Comparison of ENCODE assay signal across 15 cellular contexts in the genomic region with DNA sequence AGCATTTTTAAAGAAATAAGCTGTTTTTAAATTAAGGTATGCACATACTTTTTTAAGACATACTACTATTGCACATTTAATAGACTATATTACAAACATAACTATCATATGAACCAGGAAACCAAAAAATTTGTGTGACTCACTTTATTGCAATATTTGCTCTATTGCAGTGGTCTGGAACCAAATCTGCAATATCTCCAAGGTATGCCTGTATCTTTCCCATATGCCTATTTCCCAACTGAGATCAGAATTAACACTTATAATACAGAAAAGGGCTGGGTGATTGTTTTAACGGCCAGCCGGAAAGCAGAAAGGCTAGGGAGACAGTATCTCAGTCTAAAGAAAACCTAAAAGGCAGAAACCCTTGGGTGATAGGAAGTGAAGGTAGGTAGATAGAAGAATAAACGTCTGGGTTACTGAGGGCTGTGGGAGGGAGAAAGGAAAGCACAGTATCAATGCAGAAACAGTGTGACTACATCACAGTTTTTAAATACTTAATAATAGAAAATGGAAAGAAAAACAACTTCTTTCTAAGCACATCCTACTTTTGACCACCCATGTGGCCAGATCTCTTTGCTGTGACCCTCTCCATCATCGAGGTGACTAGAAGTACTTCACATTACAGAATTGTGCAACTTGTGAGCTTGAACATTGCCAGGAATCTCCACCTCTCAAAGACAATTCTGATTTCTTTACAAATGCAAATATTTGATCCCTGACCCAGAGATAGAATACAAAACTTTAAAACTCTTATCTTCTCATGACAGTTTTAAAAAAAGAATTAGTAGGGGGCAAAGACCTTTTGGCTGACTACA.
DNase-seq lines count a peak whose midpoint lies in the region; ATAC-seq and TF ChIP-seq lines count a peak whose summit lies in the region.
"Had no signal": no experiment of that assay in that cellular context is flagged by ENCODE, and none has a peak within 500 bp of the region (broad histone marks: within the 10 kb centered on the region; RNA-seq: fewer than 3 reads in every experiment).

No MANE protein-coding gene starts in this region.

- no peaks in the 10 kb centered on the region for H3K27me3 ChIP-seq in testis
- H3K27me3 ChIP-seq in CD8-positive, alpha-beta memory T cell (ENCODE audit: insufficient read depth, low read length, poor library complexity, severe bottlenecking) = no peaks in the 10 kb centered on the region

- no peak overlapping the region for H3K4me3 Mint-ChIP-seq in activated T-cell treated with anti-CD3 and anti-CD28 coated beads, Interleukin-2, amount 50 U/mL, for 24 hours
- H3K4me3 Mint-ChIP-seq in CD8-positive, alpha-beta memory T cell = no peak overlapping the region
- H3K4me3 Mint-ChIP-seq: naive thymus-derived CD4-positive, alpha-beta T cell had no signal

- POLR2A ChIA-PET in CD8-positive, alpha-beta memory T cell (lab: Charles Lee) = no interaction called here

- H3K27ac Mint-ChIP-seq in activated T-cell treated with anti-CD3 and anti-CD28 coated beads, Interleukin-2, amount 50 U/mL, for 24 hours = no peak overlapping the region
- H3K27ac Mint-ChIP-seq in CD8-positive, alpha-beta memory T cell = no peak overlapping the region
- H3K27ac Mint-ChIP-seq: activated T-helper 2 cell treated with anti-CD3 and anti-CD28 coated beads, Interferon-gamma antibody, Interleukin-2, Interleukin-4, amounts not matched to agents 10 μg/mL and 5 μg/mL and 100 μg/mL, durations not matched to agents 14 hours and 24 hours and 36 hours; naive thymus-derived CD4-positive, alpha-beta T cell had no signal

- no peaks in the 10 kb centered on the region for H3K36me3 Mint-ChIP-seq in activated T-cell treated with anti-CD3 and anti-CD28 coated beads, Interleukin-2, amount 50 U/mL, for 24 hours (ENCODE audit: low read depth)
- H3K36me3 Mint-ChIP-seq in CD8-positive, alpha-beta memory T cell = no peaks in the 10 kb centered on the region
- H3K36me3 Mint-ChIP-seq: naive thymus-derived CD4-positive, alpha-beta T cell had no signal

- TF ChIP-seq POLR2A in testis (IDR thresholded peaks at IDR 0.05) = no peak

- TF ChIP-seq CTCF in choroid plexus epithelial cell (conservative IDR thresholded peaks at IDR 0.05; ENCODE audit: low read depth, low read length) (no peak), testis (IDR thresholded peaks at IDR 0.05) (no peak)

- ATAC-seq in GM19397 (IDR thresholded peaks at IDR 0.05; ENCODE audit: unreplicated experiment) = no peak
- ATAC-seq: naive thymus-derived CD4-positive, alpha-beta T cell had no signal

- H3K27ac ChIP-seq in testis = peak overlapping the region in 1 of 2 donors; percentile 77
- no peak overlapping the region for H3K27ac ChIP-seq in CD8-positive, alpha-beta memory T cell (ENCODE audit: low read depth, low read length)

- DNase-seq in HS-27A (ENCODE audit: low read depth) = peak; percentile 64
- DNase-seq in choroid plexus epithelial cell (ENCODE audit: low read depth) = peak; percentile 95
- peak; percentile 90 for DNase-seq in iris pigment epithelial cell (ENCODE audit: low read depth)
- DNase-seq in testis = peak; percentile 70
- DNase-seq in activated T-cell treated with anti-CD3 and anti-CD28 coated beads, Interleukin-2, amount 50 U/mL, for 24 hours = no peak
- DNase-seq in T1000 (lab: John Stamatoyannopoulos, UW) = no peak
- DNase-seq in CD8-positive, alpha-beta memory T cell = no peak
- DNase-seq: activated CD4-positive, alpha-beta T cell treated with anti-CD3 and anti-CD28 coated beads for 48 hours; KBM-7; naive thymus-derived CD4-positive, alpha-beta T cell; NCI-H2029; stimulated activated CD8-positive, alpha-beta memory T cell treated with anti-CD3 and anti-CD28 coated beads, Interleukin-4, amount 100 ng/mL, for 48 hours; SW 1271 had no signal

- H3K4me1 Mint-ChIP-seq in activated T-cell treated with anti-CD3 and anti-CD28 coated beads, Interleukin-2, amount 50 U/mL, for 24 hours (ENCODE audit: low read depth) = no peaks in the 10 kb centered on the region
- H3K4me1 Mint-ChIP-seq in CD8-positive, alpha-beta memory T cell = no peaks in the 10 kb centered on the region

- H3K4me3 ChIP-seq in choroid plexus epithelial cell (ENCODE audit: low read depth, low read length) (no peak overlapping the region), testis (no peak overlapping the region)
- no peak overlapping the region for H3K4me3 ChIP-seq in CD8-positive, alpha-beta memory T cell (ENCODE audit: low read length)

- intact Hi-C loops in testis (cut with DNase I; ENCODE audit: low total_unique reads) = no loop called here

- CTCF ChIA-PET in CD8-positive, alpha-beta memory T cell (lab: Charles Lee) = no interaction called here

- H3K36me3 ChIP-seq in testis (ENCODE audit: low read depth, missing control alignments) = no peaks in the 10 kb centered on the region
- H3K36me3 ChIP-seq in CD8-positive, alpha-beta memory T cell (ENCODE audit: insufficient read depth, low read length) = no peaks in the 10 kb centered on the region

- H3K27me3 Mint-ChIP-seq in activated T-cell treated with anti-CD3 and anti-CD28 coated beads, Interleukin-2, amount 50 U/mL, for 24 hours = no peaks in the 10 kb centered on the region
- H3K27me3 Mint-ChIP-seq in CD8-positive, alpha-beta memory T cell = no peaks in the 10 kb centered on the region

- no peaks in the 10 kb centered on the region for H3K4me1 ChIP-seq in testis
- H3K4me1 ChIP-seq in CD8-positive, alpha-beta memory T cell (ENCODE audit: insufficient read depth, low read length) = no peaks in the 10 kb centered on the region

- 39 to 51% methylated on average over 4 of the region's 4 CpGs for WGBS in testis, 2 donors

- peaks cover 15% of the 10 kb centered on the region for H3K9me3 Mint-ChIP-seq in activated T-cell treated with anti-CD3 and anti-CD28 coated beads, Interleukin-2, amount 50 U/mL, for 24 hours
- peaks cover 0 to 14% (median 9%) of the 10 kb centered on the region in 5 donors for H3K9me3 Mint-ChIP-seq in CD8-positive, alpha-beta memory T cell

- no peaks in the 10 kb centered on the region for H3K9me3 ChIP-seq in testis
- H3K9me3 ChIP-seq in CD8-positive, alpha-beta memory T cell (ENCODE audit: low read length) = no peaks in the 10 kb centered on the region

Comparison
In these comparisons a context has a peak if more than half of its experiments do, and no peak if none do; other contexts are left out.
1. DNase-seq: peak in HS-27A (single experiment), choroid plexus epithelial cell (single experiment), iris pigment epithelial cell (single experiment) and testis (single experiment); none in activated T-cell treated with anti-CD3 and anti-CD28 coated beads, Interleukin-2, amount 50 U/mL, for 24 hours (single experiment), T1000 (single experiment) and CD8-positive, alpha-beta memory T cell (0 of 5).